1 cellular context compared by ENCODE assay signal in genomic region chr9:18305167-18305806, GRCh38.
TF ChIP-seq lines count a peak whose summit lies in the region.

No MANE protein-coding gene starts in this region.

TF ChIP-seq in H1, 55 proteins besides CTCF, POLR2A, EP300 and RAD21:
- TF ChIP-seq SP1 (IDR thresholded peaks at IDR 0.05; ENCODE audit: low read depth, low read length) (0 out of 2 replicates have a peak, but pooled peaks have one; percentile 34), YY1 (IDR thresholded peaks at IDR 0.05; ENCODE audit: low read depth, low read length) (peak; percentile 82), RBBP5 (IDR thresholded peaks at IDR 0.05; ENCODE audit: borderline replicate concordance, low read depth, low read length) (peak; percentile 65; the same call in 1 of the 2 replicates), ASH2L (IDR thresholded peaks at IDR 0.05; ENCODE audit: low read length) (peak; percentile 51)
